Comparison of ENCODE assay signal across 1 cellular context in the genomic region with DNA sequence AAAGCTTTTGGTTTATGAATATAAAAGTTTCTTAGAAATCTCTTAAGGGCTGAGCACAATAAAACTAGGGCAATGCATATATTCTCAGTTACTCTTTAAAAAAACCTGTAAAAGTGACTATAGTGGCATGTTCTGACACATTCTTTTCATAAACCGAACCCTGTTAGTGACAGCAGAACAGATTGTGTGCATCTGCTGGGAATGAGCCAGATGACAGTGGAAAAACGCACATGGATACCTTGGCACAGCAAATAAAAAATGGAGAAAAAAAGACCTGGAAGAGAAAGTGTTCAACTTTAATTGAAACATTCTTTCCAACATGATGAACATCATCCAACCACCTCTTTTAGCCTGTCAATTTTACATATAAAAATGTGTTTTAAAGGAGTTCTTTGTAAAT.
TF ChIP-seq lines count a peak whose summit lies in the region.

No MANE protein-coding gene starts in this region.

TF ChIP-seq in SK-N-SH treated with all-trans-retinoic acid at 6 μM for 48 hours, 23 proteins besides CTCF, POLR2A, EP300 and RAD21 (continued from another document):
- TF ChIP-seq, protein P1, sequence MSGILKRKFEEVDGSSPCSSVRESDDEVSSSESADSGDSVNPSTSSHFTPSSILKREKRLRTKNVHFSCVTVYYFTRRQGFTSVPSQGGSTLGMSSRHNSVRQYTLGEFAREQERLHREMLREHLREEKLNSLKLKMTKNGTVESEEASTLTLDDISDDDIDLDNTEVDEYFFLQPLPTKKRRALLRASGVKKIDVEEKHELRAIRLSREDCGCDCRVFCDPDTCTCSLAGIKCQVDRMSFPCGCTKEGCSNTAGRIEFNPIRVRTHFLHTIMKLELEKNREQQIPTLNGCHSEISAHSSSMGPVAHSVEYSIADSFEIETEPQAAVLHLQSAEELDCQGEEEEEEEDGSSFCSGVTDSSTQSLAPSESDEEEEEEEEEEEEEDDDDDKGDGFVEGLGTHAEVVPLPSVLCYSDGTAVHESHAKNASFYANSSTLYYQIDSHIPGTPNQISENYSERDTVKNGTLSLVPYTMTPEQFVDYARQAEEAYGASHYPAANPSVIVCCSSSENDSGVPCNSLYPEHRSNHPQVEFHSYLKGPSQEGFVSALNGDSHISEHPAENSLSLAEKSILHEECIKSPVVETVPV (CRISPR knock-in tag; IDR thresholded peaks at IDR 0.05) = no peak
